ENCODE assay signal across 2 cellular contexts in the genomic region with DNA sequence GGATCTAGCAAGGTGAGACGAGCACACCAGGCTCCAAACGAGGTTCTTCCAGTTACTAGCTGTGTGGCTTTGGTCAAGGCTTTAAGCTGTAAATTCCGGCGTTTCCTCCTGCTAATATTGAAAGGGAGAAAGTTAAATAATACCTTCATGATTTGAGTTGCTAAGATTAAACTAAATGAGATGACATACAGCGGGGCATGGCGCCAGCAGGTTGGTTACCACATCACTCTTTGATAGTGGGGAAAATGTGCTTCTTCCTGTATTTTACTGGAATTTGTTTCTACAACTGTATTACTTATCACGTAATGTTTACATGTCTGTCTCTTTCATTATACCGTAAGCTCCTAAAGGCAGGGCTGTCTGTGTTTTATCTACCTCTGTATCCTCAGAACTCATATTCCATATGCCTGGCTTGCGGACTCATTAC.
TF ChIP-seq lines count a peak whose summit lies in the region.

No MANE protein-coding gene starts in this region.

TF ChIP-seq in HCT116, 20 proteins besides CTCF, POLR2A, EP300 and RAD21:
- TF ChIP-seq MAX (IDR thresholded peaks at IDR 0.05) (no peak), FOSL1 (IDR thresholded peaks at IDR 0.05; ENCODE audit: low read depth) (no peak), SIN3A (IDR thresholded peaks at IDR 0.05; ENCODE audit: low read depth) (no peak; the same call in 1 of the 2 replicates)
TF ChIP-seq in HCT116: peak in this region for 0.

TF ChIP-seq in GM12878, 131 proteins besides CTCF, POLR2A, EP300 and RAD21:
- no peak for TF ChIP-seq WRNIP1 (IDR thresholded peaks at IDR 0.05; ENCODE audit: borderline replicate concordance, low read depth, low read length)
- TF ChIP-seq PRDM15 (CRISPR knock-in tag; IDR thresholded peaks at IDR 0.05) = no peak
- no peak for TF ChIP-seq MEF2B (IDR thresholded peaks at IDR 0.05; ENCODE audit: partially characterized antibody, poor library complexity, severe bottlenecking)
- 0 out of 2 replicates have a peak, but pooled peaks have one; percentile 7 for TF ChIP-seq YY1 (IDR thresholded peaks at IDR 0.05; ENCODE audit: low read depth, low read length)
- TF ChIP-seq, protein P1, sequence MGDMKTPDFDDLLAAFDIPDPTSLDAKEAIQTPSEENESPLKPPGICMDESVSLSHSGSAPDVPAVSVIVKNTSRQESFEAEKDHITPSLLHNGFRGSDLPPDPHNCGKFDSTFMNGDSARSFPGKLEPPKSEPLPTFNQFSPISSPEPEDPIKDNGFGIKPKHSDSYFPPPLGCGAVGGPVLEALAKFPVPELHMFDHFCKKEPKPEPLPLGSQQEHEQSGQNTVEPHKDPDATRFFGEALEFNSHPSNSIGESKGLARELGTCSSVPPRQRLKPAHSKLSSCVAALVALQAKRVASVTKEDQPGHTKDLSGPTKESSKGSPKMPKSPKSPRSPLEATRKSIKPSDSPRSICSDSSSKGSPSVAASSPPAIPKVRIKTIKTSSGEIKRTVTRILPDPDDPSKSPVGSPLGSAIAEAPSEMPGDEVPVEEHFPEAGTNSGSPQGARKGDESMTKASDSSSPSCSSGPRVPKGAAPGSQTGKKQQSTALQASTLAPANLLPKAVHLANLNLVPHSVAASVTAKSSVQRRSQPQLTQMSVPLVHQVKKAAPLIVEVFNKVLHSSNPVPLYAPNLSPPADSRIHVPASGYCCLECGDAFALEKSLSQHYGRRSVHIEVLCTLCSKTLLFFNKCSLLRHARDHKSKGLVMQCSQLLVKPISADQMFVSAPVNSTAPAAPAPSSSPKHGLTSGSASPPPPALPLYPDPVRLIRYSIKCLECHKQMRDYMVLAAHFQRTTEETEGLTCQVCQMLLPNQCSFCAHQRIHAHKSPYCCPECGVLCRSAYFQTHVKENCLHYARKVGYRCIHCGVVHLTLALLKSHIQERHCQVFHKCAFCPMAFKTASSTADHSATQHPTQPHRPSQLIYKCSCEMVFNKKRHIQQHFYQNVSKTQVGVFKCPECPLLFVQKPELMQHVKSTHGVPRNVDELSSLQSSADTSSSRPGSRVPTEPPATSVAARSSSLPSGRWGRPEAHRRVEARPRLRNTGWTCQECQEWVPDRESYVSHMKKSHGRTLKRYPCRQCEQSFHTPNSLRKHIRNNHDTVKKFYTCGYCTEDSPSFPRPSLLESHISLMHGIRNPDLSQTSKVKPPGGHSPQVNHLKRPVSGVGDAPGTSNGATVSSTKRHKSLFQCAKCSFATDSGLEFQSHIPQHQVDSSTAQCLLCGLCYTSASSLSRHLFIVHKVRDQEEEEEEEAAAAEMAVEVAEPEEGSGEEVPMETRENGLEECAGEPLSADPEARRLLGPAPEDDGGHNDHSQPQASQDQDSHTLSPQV (IDR thresholded peaks at IDR 0.05) = no peak
- TF ChIP-seq CBFB (IDR thresholded peaks at IDR 0.05; ENCODE audit: low read depth) = no peak
